1 cellular context compared by ENCODE assay signal in the genomic region with DNA sequence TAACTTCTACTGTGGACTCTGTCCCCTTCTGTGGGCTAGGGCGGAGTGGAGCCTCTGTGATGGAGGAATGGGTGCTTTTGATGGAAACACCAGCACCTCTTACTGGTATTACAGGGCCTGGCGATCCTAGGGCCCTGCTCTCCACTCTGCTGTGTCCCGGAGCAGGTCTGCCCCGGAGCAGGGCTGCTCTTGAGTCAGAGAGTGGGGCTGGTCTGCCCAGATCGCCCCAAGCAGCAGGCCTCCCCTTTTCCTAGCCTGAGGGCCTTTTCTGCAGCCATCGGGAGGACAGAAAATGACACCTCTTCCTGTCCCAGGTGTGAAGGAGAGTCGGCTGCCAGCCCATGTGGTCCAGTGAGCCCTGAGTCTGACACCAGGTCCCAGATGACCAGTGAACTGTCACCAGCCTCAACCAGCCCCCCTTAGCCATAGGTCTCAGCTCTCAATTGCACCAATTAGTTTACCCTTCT.
TF ChIP-seq lines count a peak whose summit lies in the region.

No MANE protein-coding gene starts in this region.

TF ChIP-seq in GM23338, 12 proteins besides CTCF, POLR2A, EP300 and RAD21 (continued from another document):
- TF ChIP-seq, protein P1, sequence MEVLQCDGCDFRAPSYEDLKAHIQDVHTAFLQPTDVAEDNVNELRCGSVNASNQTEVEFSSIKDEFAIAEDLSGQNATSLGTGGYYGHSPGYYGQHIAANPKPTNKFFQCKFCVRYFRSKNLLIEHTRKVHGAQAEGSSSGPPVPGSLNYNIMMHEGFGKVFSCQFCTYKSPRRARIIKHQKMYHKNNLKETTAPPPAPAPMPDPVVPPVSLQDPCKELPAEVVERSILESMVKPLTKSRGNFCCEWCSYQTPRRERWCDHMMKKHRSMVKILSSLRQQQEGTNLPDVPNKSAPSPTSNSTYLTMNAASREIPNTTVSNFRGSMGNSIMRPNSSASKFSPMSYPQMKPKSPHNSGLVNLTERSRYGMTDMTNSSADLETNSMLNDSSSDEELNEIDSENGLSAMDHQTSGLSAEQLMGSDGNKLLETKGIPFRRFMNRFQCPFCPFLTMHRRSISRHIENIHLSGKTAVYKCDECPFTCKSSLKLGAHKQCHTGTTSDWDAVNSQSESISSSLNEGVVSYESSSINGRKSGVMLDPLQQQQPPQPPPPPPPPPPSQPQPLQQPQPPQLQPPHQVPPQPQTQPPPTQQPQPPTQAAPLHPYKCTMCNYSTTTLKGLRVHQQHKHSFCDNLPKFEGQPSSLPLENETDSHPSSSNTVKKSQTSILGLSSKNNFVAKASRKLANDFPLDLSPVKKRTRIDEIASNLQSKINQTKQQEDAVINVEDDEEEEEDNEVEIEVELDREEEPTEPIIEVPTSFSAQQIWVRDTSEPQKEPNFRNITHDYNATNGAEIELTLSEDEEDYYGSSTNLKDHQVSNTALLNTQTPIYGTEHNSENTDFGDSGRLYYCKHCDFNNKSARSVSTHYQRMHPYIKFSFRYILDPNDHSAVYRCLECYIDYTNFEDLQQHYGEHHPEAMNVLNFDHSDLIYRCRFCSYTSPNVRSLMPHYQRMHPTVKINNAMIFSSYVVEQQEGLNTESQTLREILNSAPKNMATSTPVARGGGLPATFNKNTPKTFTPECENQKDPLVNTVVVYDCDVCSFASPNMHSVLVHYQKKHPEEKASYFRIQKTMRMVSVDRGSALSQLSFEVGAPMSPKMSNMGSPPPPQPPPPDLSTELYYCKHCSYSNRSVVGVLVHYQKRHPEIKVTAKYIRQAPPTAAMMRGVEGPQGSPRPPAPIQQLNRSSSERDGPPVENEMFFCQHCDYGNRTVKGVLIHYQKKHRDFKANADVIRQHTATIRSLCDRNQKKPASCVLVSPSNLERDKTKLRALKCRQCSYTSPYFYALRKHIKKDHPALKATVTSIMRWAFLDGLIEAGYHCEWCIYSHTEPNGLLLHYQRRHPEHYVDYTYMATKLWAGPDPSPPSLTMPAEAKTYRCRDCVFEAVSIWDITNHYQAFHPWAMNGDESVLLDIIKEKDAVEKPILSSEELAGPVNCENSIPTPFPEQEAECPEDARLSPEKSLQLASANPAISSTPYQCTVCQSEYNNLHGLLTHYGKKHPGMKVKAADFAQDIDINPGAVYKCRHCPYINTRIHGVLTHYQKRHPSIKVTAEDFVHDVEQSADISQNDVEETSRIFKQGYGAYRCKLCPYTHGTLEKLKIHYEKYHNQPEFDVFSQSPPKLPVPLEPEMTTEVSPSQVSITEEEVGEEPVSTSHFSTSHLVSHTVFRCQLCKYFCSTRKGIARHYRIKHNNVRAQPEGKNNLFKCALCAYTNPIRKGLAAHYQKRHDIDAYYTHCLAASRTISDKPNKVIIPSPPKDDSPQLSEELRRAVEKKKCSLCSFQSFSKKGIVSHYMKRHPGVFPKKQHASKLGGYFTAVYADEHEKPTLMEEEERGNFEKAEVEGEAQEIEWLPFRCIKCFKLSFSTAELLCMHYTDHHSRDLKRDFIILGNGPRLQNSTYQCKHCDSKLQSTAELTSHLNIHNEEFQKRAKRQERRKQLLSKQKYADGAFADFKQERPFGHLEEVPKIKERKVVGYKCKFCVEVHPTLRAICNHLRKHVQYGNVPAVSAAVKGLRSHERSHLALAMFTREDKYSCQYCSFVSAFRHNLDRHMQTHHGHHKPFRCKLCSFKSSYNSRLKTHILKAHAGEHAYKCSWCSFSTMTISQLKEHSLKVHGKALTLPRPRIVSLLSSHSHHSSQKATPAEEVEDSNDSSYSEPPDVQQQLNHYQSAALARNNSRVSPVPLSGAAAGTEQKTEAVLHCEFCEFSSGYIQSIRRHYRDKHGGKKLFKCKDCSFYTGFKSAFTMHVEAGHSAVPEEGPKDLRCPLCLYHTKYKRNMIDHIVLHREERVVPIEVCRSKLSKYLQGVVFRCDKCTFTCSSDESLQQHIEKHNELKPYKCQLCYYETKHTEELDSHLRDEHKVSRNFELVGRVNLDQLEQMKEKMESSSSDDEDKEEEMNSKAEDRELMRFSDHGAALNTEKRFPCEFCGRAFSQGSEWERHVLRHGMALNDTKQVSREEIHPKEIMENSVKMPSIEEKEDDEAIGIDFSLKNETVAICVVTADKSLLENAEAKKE (CRISPR knock-in tag; IDR thresholded peaks at IDR 0.05), result no peak
- no peak for TF ChIP-seq JUNB (IDR thresholded peaks at IDR 0.05; ENCODE audit: unreplicated experiment)
- TF ChIP-seq NANOG (IDR thresholded peaks at IDR 0.05; ENCODE audit: borderline replicate concordance), result no peak
- no peak for TF ChIP-seq ZNF331 (CRISPR knock-in tag; IDR thresholded peaks at IDR 0.05; ENCODE audit: low read depth)
- no peak for TF ChIP-seq POLR2AphosphoS5 (IDR thresholded peaks at IDR 0.05; ENCODE audit: low read depth)
- TF ChIP-seq, protein P2, sequence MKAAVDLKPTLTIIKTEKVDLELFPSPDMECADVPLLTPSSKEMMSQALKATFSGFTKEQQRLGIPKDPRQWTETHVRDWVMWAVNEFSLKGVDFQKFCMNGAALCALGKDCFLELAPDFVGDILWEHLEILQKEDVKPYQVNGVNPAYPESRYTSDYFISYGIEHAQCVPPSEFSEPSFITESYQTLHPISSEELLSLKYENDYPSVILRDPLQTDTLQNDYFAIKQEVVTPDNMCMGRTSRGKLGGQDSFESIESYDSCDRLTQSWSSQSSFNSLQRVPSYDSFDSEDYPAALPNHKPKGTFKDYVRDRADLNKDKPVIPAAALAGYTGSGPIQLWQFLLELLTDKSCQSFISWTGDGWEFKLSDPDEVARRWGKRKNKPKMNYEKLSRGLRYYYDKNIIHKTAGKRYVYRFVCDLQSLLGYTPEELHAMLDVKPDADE (IDR thresholded peaks at IDR 0.05), result no peak
- TF ChIP-seq, protein P3, sequence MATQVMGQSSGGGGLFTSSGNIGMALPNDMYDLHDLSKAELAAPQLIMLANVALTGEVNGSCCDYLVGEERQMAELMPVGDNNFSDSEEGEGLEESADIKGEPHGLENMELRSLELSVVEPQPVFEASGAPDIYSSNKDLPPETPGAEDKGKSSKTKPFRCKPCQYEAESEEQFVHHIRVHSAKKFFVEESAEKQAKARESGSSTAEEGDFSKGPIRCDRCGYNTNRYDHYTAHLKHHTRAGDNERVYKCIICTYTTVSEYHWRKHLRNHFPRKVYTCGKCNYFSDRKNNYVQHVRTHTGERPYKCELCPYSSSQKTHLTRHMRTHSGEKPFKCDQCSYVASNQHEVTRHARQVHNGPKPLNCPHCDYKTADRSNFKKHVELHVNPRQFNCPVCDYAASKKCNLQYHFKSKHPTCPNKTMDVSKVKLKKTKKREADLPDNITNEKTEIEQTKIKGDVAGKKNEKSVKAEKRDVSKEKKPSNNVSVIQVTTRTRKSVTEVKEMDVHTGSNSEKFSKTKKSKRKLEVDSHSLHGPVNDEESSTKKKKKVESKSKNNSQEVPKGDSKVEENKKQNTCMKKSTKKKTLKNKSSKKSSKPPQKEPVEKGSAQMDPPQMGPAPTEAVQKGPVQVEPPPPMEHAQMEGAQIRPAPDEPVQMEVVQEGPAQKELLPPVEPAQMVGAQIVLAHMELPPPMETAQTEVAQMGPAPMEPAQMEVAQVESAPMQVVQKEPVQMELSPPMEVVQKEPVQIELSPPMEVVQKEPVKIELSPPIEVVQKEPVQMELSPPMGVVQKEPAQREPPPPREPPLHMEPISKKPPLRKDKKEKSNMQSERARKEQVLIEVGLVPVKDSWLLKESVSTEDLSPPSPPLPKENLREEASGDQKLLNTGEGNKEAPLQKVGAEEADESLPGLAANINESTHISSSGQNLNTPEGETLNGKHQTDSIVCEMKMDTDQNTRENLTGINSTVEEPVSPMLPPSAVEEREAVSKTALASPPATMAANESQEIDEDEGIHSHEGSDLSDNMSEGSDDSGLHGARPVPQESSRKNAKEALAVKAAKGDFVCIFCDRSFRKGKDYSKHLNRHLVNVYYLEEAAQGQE (IDR thresholded peaks at IDR 0.05; ENCODE audit: unreplicated experiment), result no peak
- TF ChIP-seq EZH2 (IDR thresholded peaks at IDR 0.05; ENCODE audit: low read depth, unreplicated experiment), result no peak
- no peak for TF ChIP-seq EZH2phosphoT487 (IDR thresholded peaks at IDR 0.05; ENCODE audit: unreplicated experiment)
- no peak for TF ChIP-seq ZNF114 (CRISPR knock-in tag; IDR thresholded peaks at IDR 0.05)
